In the genomic region with DNA sequence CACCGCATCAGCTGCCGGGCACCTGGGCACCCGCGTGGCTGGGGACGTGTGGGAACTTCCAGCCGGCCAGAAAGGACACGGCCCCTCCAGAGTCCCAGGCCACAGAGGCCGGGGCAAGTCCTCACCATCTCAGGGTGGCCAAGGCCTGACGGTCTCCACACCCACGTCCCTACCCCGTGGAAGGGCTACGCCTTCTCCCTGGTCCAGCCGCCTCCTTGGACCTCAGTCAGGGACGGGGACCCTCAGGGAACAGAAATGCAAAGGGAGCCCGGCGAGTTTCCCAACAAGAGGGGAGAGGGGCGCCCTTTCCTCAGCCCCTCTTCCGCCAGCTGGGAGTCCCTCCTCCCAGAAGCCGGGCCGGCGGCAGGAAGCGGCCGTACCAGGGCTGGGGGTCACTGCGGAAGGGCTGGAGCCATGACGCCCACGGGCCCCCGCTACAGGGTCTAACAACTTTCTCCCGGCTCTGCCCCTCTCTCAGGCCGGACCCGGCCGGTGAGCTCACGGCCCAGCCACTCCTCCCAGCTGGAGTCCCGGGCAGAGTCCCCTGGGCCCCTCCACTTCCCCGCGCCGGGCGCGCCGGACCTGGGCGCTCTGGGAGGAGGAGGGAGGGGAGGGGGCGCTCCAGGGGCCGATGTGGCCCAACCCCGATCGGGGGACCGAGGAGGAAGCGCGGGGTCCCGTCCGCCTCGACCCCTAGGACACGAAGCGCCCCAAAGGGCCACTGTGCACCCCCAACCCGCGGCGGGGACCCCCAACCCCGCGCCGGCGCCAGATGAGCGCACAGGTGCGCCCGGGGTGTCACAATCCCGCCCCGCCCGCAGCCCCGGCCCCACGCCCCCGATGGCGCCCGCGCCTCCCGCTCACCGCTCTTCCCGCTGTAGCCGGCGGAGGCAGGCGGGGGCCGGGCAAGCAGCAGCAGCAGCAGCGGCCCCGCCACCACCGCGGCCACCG, we compare ENCODE assay signal across 1 cellular context.
A peak's percentile ranks its signal among the peaks of the same experiment; 100 is the strongest.
TF ChIP-seq lines count a peak whose summit lies in the region.

No MANE protein-coding gene starts in this region.

TF ChIP-seq in HepG2, 621 proteins besides CTCF, POLR2A, EP300 and RAD21 (continued from another document):
- TF ChIP-seq, protein P1, sequence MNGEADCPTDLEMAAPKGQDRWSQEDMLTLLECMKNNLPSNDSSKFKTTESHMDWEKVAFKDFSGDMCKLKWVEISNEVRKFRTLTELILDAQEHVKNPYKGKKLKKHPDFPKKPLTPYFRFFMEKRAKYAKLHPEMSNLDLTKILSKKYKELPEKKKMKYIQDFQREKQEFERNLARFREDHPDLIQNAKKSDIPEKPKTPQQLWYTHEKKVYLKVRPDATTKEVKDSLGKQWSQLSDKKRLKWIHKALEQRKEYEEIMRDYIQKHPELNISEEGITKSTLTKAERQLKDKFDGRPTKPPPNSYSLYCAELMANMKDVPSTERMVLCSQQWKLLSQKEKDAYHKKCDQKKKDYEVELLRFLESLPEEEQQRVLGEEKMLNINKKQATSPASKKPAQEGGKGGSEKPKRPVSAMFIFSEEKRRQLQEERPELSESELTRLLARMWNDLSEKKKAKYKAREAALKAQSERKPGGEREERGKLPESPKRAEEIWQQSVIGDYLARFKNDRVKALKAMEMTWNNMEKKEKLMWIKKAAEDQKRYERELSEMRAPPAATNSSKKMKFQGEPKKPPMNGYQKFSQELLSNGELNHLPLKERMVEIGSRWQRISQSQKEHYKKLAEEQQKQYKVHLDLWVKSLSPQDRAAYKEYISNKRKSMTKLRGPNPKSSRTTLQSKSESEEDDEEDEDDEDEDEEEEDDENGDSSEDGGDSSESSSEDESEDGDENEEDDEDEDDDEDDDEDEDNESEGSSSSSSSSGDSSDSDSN (CRISPR knock-in tag; IDR thresholded peaks at IDR 0.05) = peak; percentile 95
- TF ChIP-seq ZNF780A (CRISPR knock-in tag; IDR thresholded peaks at IDR 0.05) (no peak), HNRNPL (IDR thresholded peaks at IDR 0.05; ENCODE audit: low read depth, low read length) (0 out of 2 replicates have a peak, but pooled peaks have one; percentile 34)
- TF ChIP-seq, protein P2, sequence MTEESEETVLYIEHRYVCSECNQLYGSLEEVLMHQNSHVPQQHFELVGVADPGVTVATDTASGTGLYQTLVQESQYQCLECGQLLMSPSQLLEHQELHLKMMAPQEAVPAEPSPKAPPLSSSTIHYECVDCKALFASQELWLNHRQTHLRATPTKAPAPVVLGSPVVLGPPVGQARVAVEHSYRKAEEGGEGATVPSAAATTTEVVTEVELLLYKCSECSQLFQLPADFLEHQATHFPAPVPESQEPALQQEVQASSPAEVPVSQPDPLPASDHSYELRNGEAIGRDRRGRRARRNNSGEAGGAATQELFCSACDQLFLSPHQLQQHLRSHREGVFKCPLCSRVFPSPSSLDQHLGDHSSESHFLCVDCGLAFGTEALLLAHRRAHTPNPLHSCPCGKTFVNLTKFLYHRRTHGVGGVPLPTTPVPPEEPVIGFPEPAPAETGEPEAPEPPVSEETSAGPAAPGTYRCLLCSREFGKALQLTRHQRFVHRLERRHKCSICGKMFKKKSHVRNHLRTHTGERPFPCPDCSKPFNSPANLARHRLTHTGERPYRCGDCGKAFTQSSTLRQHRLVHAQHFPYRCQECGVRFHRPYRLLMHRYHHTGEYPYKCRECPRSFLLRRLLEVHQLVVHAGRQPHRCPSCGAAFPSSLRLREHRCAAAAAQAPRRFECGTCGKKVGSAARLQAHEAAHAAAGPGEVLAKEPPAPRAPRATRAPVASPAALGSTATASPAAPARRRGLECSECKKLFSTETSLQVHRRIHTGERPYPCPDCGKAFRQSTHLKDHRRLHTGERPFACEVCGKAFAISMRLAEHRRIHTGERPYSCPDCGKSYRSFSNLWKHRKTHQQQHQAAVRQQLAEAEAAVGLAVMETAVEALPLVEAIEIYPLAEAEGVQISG (CRISPR knock-in tag; IDR thresholded peaks at IDR 0.05) = peak; percentile 61
